Comparison of ENCODE assay signal across 17 cellular contexts in the genomic region with DNA sequence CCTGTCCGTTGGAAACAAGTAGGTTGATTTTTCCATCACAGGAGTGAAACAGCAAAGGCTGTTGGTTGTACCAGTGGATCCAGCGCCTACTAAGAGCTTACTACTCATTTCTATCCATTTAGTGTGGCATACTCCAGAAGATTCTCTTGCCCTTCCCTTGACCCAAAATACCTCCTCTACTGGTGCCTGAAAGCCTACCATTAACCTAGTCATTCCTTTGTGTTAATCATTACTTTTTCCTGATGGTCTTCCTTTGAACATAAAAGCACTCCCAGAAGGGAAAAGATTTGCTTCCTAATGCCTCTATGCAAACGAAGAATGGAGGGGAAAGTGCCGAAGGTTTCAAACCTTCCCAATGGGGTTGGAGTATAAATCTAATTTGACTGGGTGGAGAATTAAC.
DNase-seq lines count a peak whose midpoint lies in the region; ATAC-seq and TF ChIP-seq lines count a peak whose summit lies in the region.
"Had no signal": no experiment of that assay in that cellular context is flagged by ENCODE, and none has a peak within 500 bp of the region (broad histone marks: within the 10 kb centered on the region; RNA-seq: fewer than 3 reads in every experiment).

No MANE protein-coding gene starts in this region.

- intact Hi-C loops in body of pancreas (cut with DNase I) = no loop called here

- TF ChIP-seq CTCF in body of pancreas (IDR thresholded peaks at IDR 0.05) = no peak

- TF ChIP-seq POLR2A in body of pancreas (IDR thresholded peaks at IDR 0.05) = no peak

- H3K27me3 ChIP-seq in body of pancreas = no peaks in the 10 kb centered on the region
- H3K27me3 ChIP-seq: BE2C had no signal

- WGBS in body of pancreas, 2 donors = 59 to 70% methylated on average over 4 of the region's 4 CpGs

- peak; percentile 54 for DNase-seq in SHP77 treated with DMSO at 0.1 percent for 48 hours (lab: John Stamatoyannopoulos, UW)
- no peak for DNase-seq in SHP77 (lab: John Stamatoyannopoulos, UW)
- DNase-seq in body of pancreas = no peak
- peak; percentile 90 for DNase-seq in kidney glomerular epithelial cell (lab: John Stamatoyannopoulos, UW)
- DNase-seq in RPMI8226 = no peak
- no peak for DNase-seq in NCI-H1105 (lab: John Stamatoyannopoulos, UW)
- DNase-seq: BE2C; CD4-positive, CD25-positive, alpha-beta regulatory T cell; NCI-H187; NCI-H2107; NCI-H510A; NCI-H748 treated with DMSO at 0.1 percent for 48 hours; SW 1271 had no signal

- H3K4me1 ChIP-seq in body of pancreas = peaks cover 55% of the 10 kb centered on the region
- H3K4me1 ChIP-seq: BE2C had no signal

- peak overlapping the region; percentile 72 to 84 (median 80) for H3K27ac ChIP-seq in body of pancreas
- H3K27ac ChIP-seq: 22Rv1 had no signal

- no peak overlapping the region for H3K4me3 ChIP-seq in body of pancreas
- H3K4me3 ChIP-seq: K562 had no signal

- ATAC-seq in body of pancreas (no peak), GM19023 (IDR thresholded peaks at IDR 0.05; ENCODE audit: unreplicated experiment) (no peak), GM18867 (IDR thresholded peaks at IDR 0.05; ENCODE audit: unreplicated experiment) (no peak)
- ATAC-seq: K562 had no signal

- H3K9me3 ChIP-seq in body of pancreas = no peaks in the 10 kb centered on the region
- H3K9me3 ChIP-seq: BE2C had no signal

- H3K36me3 ChIP-seq in body of pancreas (replicated peaks in 1 of 2; ENCODE audit: insufficient read depth in 1 of 2, low read depth in 2 of 2) = no peaks in the 10 kb centered on the region
- H3K36me3 ChIP-seq: BE2C had no signal

Comparison
In these comparisons a context has a peak if more than half of its experiments do, and no peak if none do; other contexts are left out.
1. DNase-seq: peak in SHP77 treated with DMSO at 0.1 percent for 48 hours (single experiment) and kidney glomerular epithelial cell (single experiment); none in SHP77 (0 of 2), body of pancreas (0 of 4), RPMI8226 (single experiment) and NCI-H1105 (single experiment).